8 cellular contexts compared by ENCODE assay signal in the genomic region with DNA sequence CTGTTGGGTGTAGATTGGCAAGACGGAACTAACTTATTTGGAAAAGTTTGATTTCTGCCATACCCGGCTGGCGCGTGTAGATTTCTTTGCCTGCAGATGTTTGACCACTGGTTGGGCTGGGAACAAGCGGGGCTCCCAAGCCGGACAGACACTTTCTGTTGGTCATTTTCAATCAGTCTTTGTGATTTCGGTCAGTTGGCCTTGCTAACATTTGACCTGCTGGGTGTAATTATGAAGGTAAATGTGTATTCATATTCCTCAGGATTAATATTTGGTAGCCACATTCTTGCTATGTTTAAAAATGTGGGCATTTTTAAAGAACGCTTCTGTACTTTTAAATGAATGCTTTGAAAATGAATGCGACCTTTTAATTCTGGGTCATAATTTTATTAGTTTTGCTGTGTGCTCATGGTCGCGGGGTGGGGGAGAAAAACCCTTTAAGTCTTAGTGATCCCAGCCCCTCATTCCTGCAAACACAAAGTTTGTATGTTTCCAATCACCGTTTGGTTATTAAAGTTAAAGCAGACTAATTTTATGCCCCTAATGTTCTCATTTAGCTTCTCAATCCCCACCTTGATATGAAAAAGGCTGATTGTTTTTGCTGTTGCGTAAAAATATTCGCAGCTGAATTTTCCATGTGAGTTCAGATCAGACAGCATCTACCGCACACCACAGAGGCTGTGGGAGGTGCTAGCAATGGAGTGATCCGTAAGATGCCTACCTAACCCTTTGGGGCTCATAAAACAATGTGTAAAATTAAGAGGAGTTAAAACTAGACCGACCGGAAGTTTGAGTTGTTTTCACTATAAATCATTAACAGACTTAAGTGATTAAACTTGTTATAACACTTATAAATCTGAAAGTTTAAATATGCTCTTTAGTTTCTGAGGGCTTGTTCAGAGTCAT. TPM values are rescaled to one million over a fixed set of nuclear protein-coding genes. Genes with fewer than 3 reads are reported as not detected.
DNase-seq lines count a peak whose midpoint lies in the region; ATAC-seq lines count a peak whose summit lies in the region.

No MANE protein-coding gene starts in this region.

- intact Hi-C loops in posterior vena cava (cut with DNase I): loop anchor here in 1 of 2 donors (5.0 kb wide), 1 partner anchor 924 kb away; a partner anchor contains a TSS

- H3K9me3 ChIP-seq in iPS-18c (ENCODE audit: control insufficient read depth, insufficient read depth, low read length): no peaks in the 10 kb centered on the region

- H3K4me3 ChIP-seq in iPS-18c (ENCODE audit: insufficient read depth, low read depth, low read length): peak overlapping the region; percentile 67

- ATAC-seq in HG03469 (IDR thresholded peaks at IDR 0.05; ENCODE audit: unreplicated experiment): no peak
- no peak for ATAC-seq in GM21423 (IDR thresholded peaks at IDR 0.05; ENCODE audit: unreplicated experiment)

- DNase-seq in LoVo (ENCODE audit: low spot score) (peak; percentile 86), posterior vena cava (ENCODE audit: low spot score) (no peak), OCI-M2 (lab: John Stamatoyannopoulos, UW; ENCODE audit: unreplicated experiment) (no peak)
- peak; percentile 81 for DNase-seq in activated effector memory CD4-positive, alpha-beta T cell treated with anti-CD3 and anti-CD28 coated beads, Interleukin-2, amount 50 U/mL, for 16 hours
- peak; percentile 34 to 51 (median 40) for DNase-seq in stimulated activated CD4-positive, alpha-beta T cell treated with anti-CD3 and anti-CD28 coated beads, Interleukin-12 subunit alpha, Interleukin-12 subunit beta, amount 100 ng/mL, for 48 hours (ENCODE audit: low read depth in 2 of 3, low spot score in 1 of 3)

RNA-seq across cellular contexts. Expression of a gene that starts 1.5 kb away (rescaled TPM):
- 1 to 10 TPM; 5.1 to 6.8 TPM for total RNA-seq in posterior vena cava

Comparison
In these comparisons a context has a peak if more than half of its experiments do, and no peak if none do; other contexts are left out.
1. DNase-seq: peak in LoVo (single experiment), activated effector memory CD4-positive, alpha-beta T cell treated with anti-CD3 and anti-CD28 coated beads, Interleukin-2, amount 50 U/mL, for 16 hours (single experiment) and stimulated activated CD4-positive, alpha-beta T cell treated with anti-CD3 and anti-CD28 coated beads, Interleukin-12 subunit alpha, Interleukin-12 subunit beta, amount 100 ng/mL, for 48 hours (3 of 3); none in posterior vena cava (single experiment) and OCI-M2 (single experiment).